1 cellular context compared by ENCODE assay signal in genomic region chr19:17522988-17523872, GRCh38.
TF ChIP-seq lines count a peak whose summit lies in the region.

No MANE protein-coding gene starts in this region.

TF ChIP-seq in H1, 55 proteins besides CTCF, POLR2A, EP300 and RAD21 (continued from another document):
- no peak for TF ChIP-seq SIRT6 (IDR thresholded peaks at IDR 0.05; ENCODE audit: low read length)
- TF ChIP-seq KDM5A (IDR thresholded peaks at IDR 0.05; ENCODE audit: low read length), result no peak
- TF ChIP-seq GABPA (IDR thresholded peaks at IDR 0.05; ENCODE audit: borderline replicate concordance, insufficient read depth, low read length), result no peak
- no peak for TF ChIP-seq CEBPB (IDR thresholded peaks at IDR 0.05; ENCODE audit: low read depth, low read length)
- no peak for TF ChIP-seq SAP30 (IDR thresholded peaks at IDR 0.05; ENCODE audit: insufficient read depth, insufficient replicate concordance, low read length)
- TF ChIP-seq TEAD4 (IDR thresholded peaks at IDR 0.05; ENCODE audit: low read depth, low read length), result no peak
- TF ChIP-seq TBP (IDR thresholded peaks at IDR 0.05; ENCODE audit: low read depth, low read length), result no peak
- TF ChIP-seq ASH2L (IDR thresholded peaks at IDR 0.05; ENCODE audit: low read length), result no peak
- no peak for TF ChIP-seq ZNF274 (IDR thresholded peaks at IDR 0.05; ENCODE audit: borderline replicate concordance, extremely low read depth, low read length)
- TF ChIP-seq POU5F1 (IDR thresholded peaks at IDR 0.05; ENCODE audit: low read depth, low read length), result no peak
- no peak for TF ChIP-seq SIX5 (IDR thresholded peaks at IDR 0.05; ENCODE audit: low read depth, low read length)
- no peak for TF ChIP-seq RFX5 (IDR thresholded peaks at IDR 0.05; ENCODE audit: borderline replicate concordance, low read depth, low read length)
- no peak for TF ChIP-seq FOSL1 (IDR thresholded peaks at IDR 0.05; ENCODE audit: insufficient read depth, low read depth, low read length)
- no peak for TF ChIP-seq SRF (IDR thresholded peaks at IDR 0.05; ENCODE audit: low read depth, low read length)
- TF ChIP-seq RNF2 (IDR thresholded peaks at IDR 0.05; ENCODE audit: borderline replicate concordance, low read depth, low read length, missing control alignments, poor library complexity, severe bottlenecking), result no peak
- TF ChIP-seq YY1 (IDR thresholded peaks at IDR 0.05; ENCODE audit: low read depth, low read length), result no peak
- TF ChIP-seq SP4 (IDR thresholded peaks at IDR 0.05; ENCODE audit: low read length), result no peak
TF ChIP-seq in H1: peak in this region for 0.
